In the genomic region with DNA sequence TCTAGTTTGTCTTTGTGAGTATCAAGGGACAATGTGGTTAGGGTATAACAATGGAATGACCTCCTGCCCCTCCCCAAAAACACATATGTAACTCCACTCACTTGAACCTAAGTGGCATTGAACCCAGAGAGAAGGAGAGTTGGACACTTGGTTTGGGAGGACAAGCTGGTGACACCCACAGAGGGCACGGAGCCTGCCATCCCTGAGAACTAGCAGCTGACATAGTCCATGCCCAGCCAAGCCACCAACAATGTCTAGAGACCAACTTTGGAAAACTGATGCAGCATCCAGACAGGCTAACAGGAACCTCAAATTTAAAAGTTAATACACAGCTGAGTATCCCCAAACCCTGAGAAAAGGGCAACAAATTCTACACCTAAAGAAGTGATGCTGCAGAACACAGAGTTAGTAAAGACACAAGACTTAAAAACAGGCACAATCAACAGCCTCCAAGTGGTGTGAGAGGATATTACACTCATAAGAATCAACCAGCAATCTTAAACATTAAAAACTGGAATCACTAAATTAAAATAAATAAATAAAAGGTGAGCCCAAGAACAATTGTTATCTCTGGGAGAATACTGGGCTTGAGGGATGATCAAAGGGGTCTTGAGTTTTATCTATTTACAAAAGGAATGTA, we compare ENCODE assay signal across 1 cellular context.
TF ChIP-seq lines count a peak whose summit lies in the region.

No MANE protein-coding gene starts in this region.

TF ChIP-seq in K562, 482 proteins besides CTCF, POLR2A, EP300 and RAD21 (continued from another document):
- TF ChIP-seq, protein P1, sequence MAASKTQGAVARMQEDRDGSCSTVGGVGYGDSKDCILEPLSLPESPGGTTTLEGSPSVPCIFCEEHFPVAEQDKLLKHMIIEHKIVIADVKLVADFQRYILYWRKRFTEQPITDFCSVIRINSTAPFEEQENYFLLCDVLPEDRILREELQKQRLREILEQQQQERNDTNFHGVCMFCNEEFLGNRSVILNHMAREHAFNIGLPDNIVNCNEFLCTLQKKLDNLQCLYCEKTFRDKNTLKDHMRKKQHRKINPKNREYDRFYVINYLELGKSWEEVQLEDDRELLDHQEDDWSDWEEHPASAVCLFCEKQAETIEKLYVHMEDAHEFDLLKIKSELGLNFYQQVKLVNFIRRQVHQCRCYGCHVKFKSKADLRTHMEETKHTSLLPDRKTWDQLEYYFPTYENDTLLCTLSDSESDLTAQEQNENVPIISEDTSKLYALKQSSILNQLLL (CRISPR knock-in tag; IDR thresholded peaks at IDR 0.05; ENCODE audit: borderline replicate concordance): no peak
- TF ChIP-seq DEAF1 (CRISPR knock-in tag; IDR thresholded peaks at IDR 0.05): no peak
- TF ChIP-seq, protein P2, sequence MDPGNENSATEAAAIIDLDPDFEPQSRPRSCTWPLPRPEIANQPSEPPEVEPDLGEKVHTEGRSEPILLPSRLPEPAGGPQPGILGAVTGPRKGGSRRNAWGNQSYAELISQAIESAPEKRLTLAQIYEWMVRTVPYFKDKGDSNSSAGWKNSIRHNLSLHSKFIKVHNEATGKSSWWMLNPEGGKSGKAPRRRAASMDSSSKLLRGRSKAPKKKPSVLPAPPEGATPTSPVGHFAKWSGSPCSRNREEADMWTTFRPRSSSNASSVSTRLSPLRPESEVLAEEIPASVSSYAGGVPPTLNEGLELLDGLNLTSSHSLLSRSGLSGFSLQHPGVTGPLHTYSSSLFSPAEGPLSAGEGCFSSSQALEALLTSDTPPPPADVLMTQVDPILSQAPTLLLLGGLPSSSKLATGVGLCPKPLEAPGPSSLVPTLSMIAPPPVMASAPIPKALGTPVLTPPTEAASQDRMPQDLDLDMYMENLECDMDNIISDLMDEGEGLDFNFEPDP (CRISPR knock-in tag; IDR thresholded peaks at IDR 0.05): no peak
- no peak for TF ChIP-seq SMARCE1 (IDR thresholded peaks at IDR 0.05)
- TF ChIP-seq, protein P3, sequence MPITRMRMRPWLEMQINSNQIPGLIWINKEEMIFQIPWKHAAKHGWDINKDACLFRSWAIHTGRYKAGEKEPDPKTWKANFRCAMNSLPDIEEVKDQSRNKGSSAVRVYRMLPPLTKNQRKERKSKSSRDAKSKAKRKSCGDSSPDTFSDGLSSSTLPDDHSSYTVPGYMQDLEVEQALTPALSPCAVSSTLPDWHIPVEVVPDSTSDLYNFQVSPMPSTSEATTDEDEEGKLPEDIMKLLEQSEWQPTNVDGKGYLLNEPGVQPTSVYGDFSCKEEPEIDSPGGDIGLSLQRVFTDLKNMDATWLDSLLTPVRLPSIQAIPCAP (CRISPR knock-in tag; IDR thresholded peaks at IDR 0.05; ENCODE audit: borderline replicate concordance): no peak
- no peak for TF ChIP-seq RBM15 (IDR thresholded peaks at IDR 0.05; ENCODE audit: insufficient read depth, low read length)
